ENCODE assay signal across 8 cellular contexts in the genomic region with DNA sequence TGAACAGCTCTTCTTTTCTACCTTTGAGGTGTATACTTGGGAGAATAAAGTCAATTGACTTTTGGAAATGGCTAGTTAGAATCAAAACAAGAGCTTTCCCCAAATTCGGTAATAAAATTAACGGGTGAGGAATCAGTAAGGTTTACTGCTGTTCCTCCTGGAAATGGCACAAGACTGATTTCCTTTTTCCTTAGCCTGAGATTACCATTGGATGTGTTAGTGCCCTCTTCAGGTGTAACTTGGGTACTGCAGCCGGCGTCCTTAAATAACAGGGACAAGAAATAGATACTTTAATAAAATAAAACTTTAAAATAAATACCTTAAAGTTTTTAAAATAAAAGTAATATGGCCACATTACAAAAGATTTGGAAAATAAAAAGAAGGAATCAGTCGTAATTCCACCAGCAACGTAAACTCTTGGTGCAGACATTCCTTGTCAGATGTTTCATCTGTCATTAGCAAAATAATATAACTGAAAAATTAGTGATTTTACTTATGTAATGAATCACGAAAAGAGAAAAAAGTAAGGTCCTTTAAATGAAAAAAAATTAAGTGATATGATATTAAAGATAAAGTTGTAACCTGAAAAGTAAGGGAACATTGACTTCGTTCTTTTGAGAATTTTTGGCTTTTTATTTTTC. TPM values are rescaled to one million over a fixed set of nuclear protein-coding genes. Genes with fewer than 3 reads are reported as not detected.
DNase-seq lines count a peak whose midpoint lies in the region; ATAC-seq and TF ChIP-seq lines count a peak whose summit lies in the region.

No MANE protein-coding gene starts in this region.

- H3K36me3 Mint-ChIP-seq in endothelial cell (ENCODE audit: low read depth, unreplicated experiment) = no peaks in the 10 kb centered on the region
- H3K36me3 Mint-ChIP-seq in naive B cell = no peaks in the 10 kb centered on the region
- no peaks in the 10 kb centered on the region for H3K36me3 Mint-ChIP-seq in stimulated activated memory B cell treated with anti-CD40 and anti-IgM and Interleukin-4, amounts not matched to agents 10 μg/mL and 1 μg/mL and 100 μg/mL, for 72 hours

- POLR2A ChIA-PET in BJ (lab: Charles Lee) = no interaction called here
- POLR2A ChIA-PET in HEK293T (lab: Yijun Ruan, JAX) = interaction anchor here (0.7 kb wide), 1 partner anchor 8 kb away, joined by 3 read pairs; no protein-coding TSS in a partner anchor

- peaks cover 2% of the 10 kb centered on the region for H3K4me1 Mint-ChIP-seq in endothelial cell (ENCODE audit: unreplicated experiment)
- H3K4me1 Mint-ChIP-seq in naive B cell = peaks cover 0 to 3% (median 2%) of the 10 kb centered on the region in 3 donors
- H3K4me1 Mint-ChIP-seq in stimulated activated memory B cell treated with anti-CD40 and anti-IgM and Interleukin-4, amounts not matched to agents 10 μg/mL and 1 μg/mL and 100 μg/mL, for 72 hours = no peaks in the 10 kb centered on the region

- H3K4me3 ChIP-seq in BJ (ENCODE audit: low read depth, low read length) = no peak overlapping the region

- ATAC-seq in naive B cell (ENCODE audit: low read depth in 2 of 2) = no peak
- no peak for ATAC-seq in stimulated activated memory B cell treated with anti-CD40 and anti-IgM and Interleukin-4, amounts not matched to agents 10 μg/mL and 1 μg/mL and 100 μg/mL, for 72 hours

- H3K36me3 ChIP-seq in BJ (ENCODE audit: control insufficient read depth, insufficient read depth, low read length) = no peaks in the 10 kb centered on the region; the same call in 1 of the 2 replicates

- peaks cover 2% of the 10 kb centered on the region for H3K27me3 Mint-ChIP-seq in endothelial cell (ENCODE audit: unreplicated experiment)
- H3K27me3 Mint-ChIP-seq in naive B cell = no peaks in the 10 kb centered on the region
- no peaks in the 10 kb centered on the region for H3K27me3 Mint-ChIP-seq in stimulated activated memory B cell treated with anti-CD40 and anti-IgM and Interleukin-4, amounts not matched to agents 10 μg/mL and 1 μg/mL and 100 μg/mL, for 72 hours

- CTCF ChIA-PET in BJ (lab: Yijun Ruan, JAX) = interaction anchor here (0.6 to 5.1 kb wide), 29 partner anchors 9 to 410 kb away, joined by 3 to 40 read pairs (median 3); no protein-coding TSS in a partner anchor
- CTCF ChIA-PET in HEK293T (lab: Yijun Ruan, JAX) = interaction anchor here (0.5 to 1.8 kb wide), 13 partner anchors 10 to 260 kb away, joined by 3 to 6 read pairs (median 3); no protein-coding TSS in a partner anchor

- H3K27me3 ChIP-seq in BJ (ENCODE audit: control insufficient read depth, insufficient read depth, low read length) = no peaks in the 10 kb centered on the region

- peak overlapping the region; percentile 12 for H3K4me3 Mint-ChIP-seq in endothelial cell (ENCODE audit: unreplicated experiment)
- H3K4me3 Mint-ChIP-seq in naive B cell = peak overlapping the region in 1 of 8 donors; percentile 29
- H3K4me3 Mint-ChIP-seq in stimulated activated memory B cell treated with anti-CD40 and anti-IgM and Interleukin-4, amounts not matched to agents 10 μg/mL and 1 μg/mL and 100 μg/mL, for 72 hours = no peak overlapping the region

- peak; percentile 91 for TF ChIP-seq CTCF in BJ (IDR thresholded peaks at IDR 0.05; ENCODE audit: insufficient read depth, low read depth, low read length)
- peak; percentile 97 for TF ChIP-seq CTCF in endothelial cell (IDR thresholded peaks at IDR 0.05; ENCODE audit: unreplicated experiment)

- peak overlapping the region; percentile 95 for H3K27ac Mint-ChIP-seq in endothelial cell (ENCODE audit: unreplicated experiment)
- peak overlapping the region in 1 of 6 donors; percentile 37 for H3K27ac Mint-ChIP-seq in naive B cell
- no peak overlapping the region for H3K27ac Mint-ChIP-seq in stimulated activated memory B cell treated with anti-CD40 and anti-IgM and Interleukin-4, amounts not matched to agents 10 μg/mL and 1 μg/mL and 100 μg/mL, for 72 hours

- peak; percentile 26 for DNase-seq in BJ (ENCODE audit: low read depth)
- DNase-seq in HEK293T (ENCODE audit: extremely low spot score) = peak; percentile 65
- peak; percentile 78 for DNase-seq in NCI-H748 treated with DMSO at 0.1 percent for 48 hours (lab: John Stamatoyannopoulos, UW)
- DNase-seq in activated CD8-positive, alpha-beta memory T cell treated with anti-CD3 and anti-CD28 coated beads for 24 hours = peak; percentile 81
- DNase-seq in endothelial cell (ENCODE audit: low spot score) = peak; percentile 71
- peak; percentile 44 for DNase-seq in naive B cell
- DNase-seq in stimulated activated naive CD4-positive, alpha-beta T cell (lab: John Stamatoyannopoulos, UW) = peak; percentile 7 to 62 (median 46)

- H3K9me3 Mint-ChIP-seq in endothelial cell (ENCODE audit: unreplicated experiment) (no peaks in the 10 kb centered on the region), naive B cell (no peaks in the 10 kb centered on the region)
- H3K9me3 Mint-ChIP-seq in stimulated activated memory B cell treated with anti-CD40 and anti-IgM and Interleukin-4, amounts not matched to agents 10 μg/mL and 1 μg/mL and 100 μg/mL, for 72 hours = no peaks in the 10 kb centered on the region

TF ChIP-seq in HEK293T, 16 proteins besides CTCF, POLR2A, EP300 and RAD21:
- TF ChIP-seq ARNT (IDR thresholded peaks at IDR 0.05) = no peak
- TF ChIP-seq, protein P1, sequence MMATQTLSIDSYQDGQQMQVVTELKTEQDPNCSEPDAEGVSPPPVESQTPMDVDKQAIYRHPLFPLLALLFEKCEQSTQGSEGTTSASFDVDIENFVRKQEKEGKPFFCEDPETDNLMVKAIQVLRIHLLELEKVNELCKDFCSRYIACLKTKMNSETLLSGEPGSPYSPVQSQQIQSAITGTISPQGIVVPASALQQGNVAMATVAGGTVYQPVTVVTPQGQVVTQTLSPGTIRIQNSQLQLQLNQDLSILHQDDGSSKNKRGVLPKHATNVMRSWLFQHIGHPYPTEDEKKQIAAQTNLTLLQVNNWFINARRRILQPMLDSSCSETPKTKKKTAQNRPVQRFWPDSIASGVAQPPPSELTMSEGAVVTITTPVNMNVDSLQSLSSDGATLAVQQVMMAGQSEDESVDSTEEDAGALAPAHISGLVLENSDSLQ (IDR thresholded peaks at IDR 0.05) = no peak
- TF ChIP-seq L3MBTL2 (conservative IDR thresholded peaks at IDR 0.05) = no peak
- no peak for TF ChIP-seq CTBP1 (IDR thresholded peaks at IDR 0.05; ENCODE audit: borderline replicate concordance)
- TF ChIP-seq FOXM1 (IDR thresholded peaks at IDR 0.05; ENCODE audit: borderline replicate concordance) = no peak
- TF ChIP-seq TARDBP (IDR thresholded peaks at IDR 0.05) = no peak
- TF ChIP-seq SP1 (IDR thresholded peaks at IDR 0.05) = no peak
- no peak for TF ChIP-seq FOXA1 (IDR thresholded peaks at IDR 0.05)
- TF ChIP-seq ZNF384 (IDR thresholded peaks at IDR 0.05) = no peak
- TF ChIP-seq NFRKB (IDR thresholded peaks at IDR 0.05) = no peak
TF ChIP-seq in HEK293T: peak in this region for 0.

RNA-seq across cellular contexts. Expression of a gene that starts 29.7 kb away (rescaled TPM):
- polyA plus RNA-seq in BJ (2011; rRNA removed) (4.7 and 5.8 TPM in 2 replicates), naive B cell (ENCODE audit: low read depth in 6 of 6) (under 1 TPM in 5 of 6 donors, not detected in 1; 0.09 to 0.44 (median 0.23) TPM)
- 4.2 TPM in 2 replicates for polyA minus RNA-seq in BJ (2011; rRNA and poly(A)+ RNA removed)
- total RNA-seq in endothelial cell (ENCODE audit: unreplicated experiment) = 41.1 TPM

RNA-seq across cellular contexts. Expression of a gene that starts 57.5 kb away (rescaled TPM):
- polyA plus RNA-seq in BJ (2011; rRNA removed) = 91.4 and 164 TPM in 2 replicates
- polyA minus RNA-seq in BJ (2011; rRNA and poly(A)+ RNA removed) = 67.8 and 88.1 TPM in 2 replicates
- total RNA-seq in endothelial cell (ENCODE audit: unreplicated experiment) = 103 TPM
- polyA plus RNA-seq in naive B cell (ENCODE audit: low read depth in 6 of 6) = 10 to 100 TPM; 20.6 to 59.8 (median 27.8) TPM

Comparison
In these comparisons a context has a peak if more than half of its experiments do, and no peak if none do; other contexts are left out.
1. DNase-seq: peak in every context shown above with its lines; median percentile 81 in activated CD8-positive, alpha-beta memory T cell treated with anti-CD3 and anti-CD28 coated beads for 24 hours; 78 in NCI-H748 treated with DMSO at 0.1 percent for 48 hours; 71 in endothelial cell; 65 in HEK293T; 46 in stimulated activated naive CD4-positive, alpha-beta T cell; 44 in naive B cell; 26 in BJ.